ENCODE assay signal across 16 cellular contexts in genomic region chr2:236554629-236555282, GRCh38. TPM values are rescaled to one million over a fixed set of nuclear protein-coding genes. Genes with fewer than 3 reads are reported as not detected.
A peak's percentile ranks its signal among the peaks of the same experiment; 100 is the strongest.
DNase-seq lines count a peak whose midpoint lies in the region; ATAC-seq and TF ChIP-seq lines count a peak whose summit lies in the region.
"Had no signal": no experiment of that assay in that cellular context is flagged by ENCODE, and none has a peak within 500 bp of the region (broad histone marks: within the 10 kb centered on the region; RNA-seq: fewer than 3 reads in every experiment).

No MANE protein-coding gene starts in this region.

- H3K4me1 ChIP-seq in CD4-positive, CD25-positive, alpha-beta regulatory T cell (ENCODE audit: control insufficient read depth, insufficient read depth, low read length, poor library complexity, severe bottlenecking) = peaks cover 62% of the 10 kb centered on the region
- peaks cover 31% of the 10 kb centered on the region for H3K4me1 ChIP-seq in DND-41 (ENCODE audit: insufficient read depth, low read length)
- H3K4me1 ChIP-seq in endodermal cell (ENCODE audit: control insufficient read depth, insufficient read depth, low read length) = no peaks in the 10 kb centered on the region
- H3K4me1 ChIP-seq: BE2C, psoas muscle had no signal

- H3K9me3 ChIP-seq in CD4-positive, CD25-positive, alpha-beta regulatory T cell (ENCODE audit: control insufficient read depth in 2 of 2, low read length in 2 of 2) = peaks cover 6 to 15% of the 10 kb centered on the region in 2 experiments
- no peaks in the 10 kb centered on the region for H3K9me3 ChIP-seq in DND-41 (ENCODE audit: insufficient read depth, low read length, severe bottlenecking)
- no peaks in the 10 kb centered on the region for H3K9me3 ChIP-seq in endodermal cell (ENCODE audit: control insufficient read depth, low read length)
- H3K9me3 ChIP-seq: BE2C, psoas muscle had no signal

- H3K4me1 Mint-ChIP-seq in CD4-positive, CD25-positive, alpha-beta regulatory T cell = peaks cover 22 to 98% (median 70%) of the 10 kb centered on the region in 4 donors
- H3K4me1 Mint-ChIP-seq in activated B cell treated with CpG ODN at 0.5 μM for 24 hours (peaks cover 65% of the 10 kb centered on the region), endodermal cell (no peaks in the 10 kb centered on the region)

- peak overlapping the region; percentile 16 to 63 (median 42) for H3K4me3 Mint-ChIP-seq in CD4-positive, CD25-positive, alpha-beta regulatory T cell
- H3K4me3 Mint-ChIP-seq in activated B cell treated with CpG ODN at 0.5 μM for 24 hours (peak overlapping the region; percentile 16), endodermal cell (no peak overlapping the region)
- H3K4me3 Mint-ChIP-seq: H9 had no signal

- CTCF ChIA-PET in activated B cell treated with CpG ODN at 0.5 μM for 24 hours (lab: Charles Lee) = interaction anchor here (0.9 to 2.4 kb wide), 3 partner anchors 14 to 42 kb away, joined by 3 to 14 read pairs (median 3); partner anchors contain the start of gene ACKR3

- no peaks in the 10 kb centered on the region for H3K27me3 ChIP-seq in CD4-positive, CD25-positive, alpha-beta regulatory T cell (ENCODE audit: control insufficient read depth, insufficient read depth, low read length)
- H3K27me3 ChIP-seq in DND-41 (ENCODE audit: insufficient read depth, low read length, poor library complexity) (no peaks in the 10 kb centered on the region), endodermal cell (ENCODE audit: control insufficient read depth, insufficient read depth, low read length, poor library complexity, severe bottlenecking) (no peaks in the 10 kb centered on the region)

- peaks cover 0 to 14% (median 2%) of the 10 kb centered on the region in 7 donors for H3K9me3 Mint-ChIP-seq in CD4-positive, CD25-positive, alpha-beta regulatory T cell
- H3K9me3 Mint-ChIP-seq in activated B cell treated with CpG ODN at 0.5 μM for 24 hours (peaks cover 4% of the 10 kb centered on the region), endodermal cell (peaks cover 7% of the 10 kb centered on the region)

- peak overlapping the region; percentile 48 to 98 (median 91) for H3K27ac Mint-ChIP-seq in CD4-positive, CD25-positive, alpha-beta regulatory T cell
- H3K27ac Mint-ChIP-seq in activated B cell treated with CpG ODN at 0.5 μM for 24 hours (no peak overlapping the region), endodermal cell (no peak overlapping the region)
- H3K27ac Mint-ChIP-seq: H9 had no signal

- no peaks in the 10 kb centered on the region for H4K20me1 ChIP-seq in DND-41 (ENCODE audit: insufficient read depth, low read length)

- peak in 2 of 3 donors; percentile 21 to 77 for DNase-seq in CD4-positive, CD25-positive, alpha-beta regulatory T cell
- peak; percentile 76 for DNase-seq in DND-41
- DNase-seq in activated B cell treated with CpG ODN at 0.5 μM for 24 hours = no peak
- peak; percentile 13 for DNase-seq in endodermal cell
- no peak for DNase-seq in GF-D8 (lab: John Stamatoyannopoulos, UW)
- DNase-seq in NOMO-1 (lab: John Stamatoyannopoulos, UW; ENCODE audit: unreplicated experiment in 2 of 2) = no peak
- DNase-seq in NCI-H82 treated with DMSO at 0.1 percent for 48 hours (lab: John Stamatoyannopoulos, UW; ENCODE audit: unreplicated experiment) = no peak
- DNase-seq: activated T-cell treated with anti-CD3 and anti-CD28 coated beads, Interleukin-2, amount 50 U/mL, for 1 hour; BE2C; H9; naive B cell; NCI-H1930; NCI-H69; psoas muscle; WERI-Rb-1 had no signal

- H3K4me3 ChIP-seq in CD4-positive, CD25-positive, alpha-beta regulatory T cell (ENCODE audit: low read depth, low read length) = peak overlapping the region; percentile 49
- H3K4me3 ChIP-seq in DND-41 (ENCODE audit: low read depth in 1 of 2, low read length in 2 of 2) = peak overlapping the region in 1 of 2 experiments; percentile 25; a peak in 2 of 4 replicates
- no peak overlapping the region for H3K4me3 ChIP-seq in endodermal cell (ENCODE audit: low read length)
- H3K4me3 ChIP-seq: lung, psoas muscle had no signal

- peak overlapping the region; percentile 2 for H3K27ac ChIP-seq in CD4-positive, CD25-positive, alpha-beta regulatory T cell (ENCODE audit: insufficient read depth, low read length, poor library complexity, severe bottlenecking)
- H3K27ac ChIP-seq in DND-41 (ENCODE audit: low read length) = peak overlapping the region; percentile 87
- H3K27ac ChIP-seq in endodermal cell (ENCODE audit: low read depth, low read length) = no peak overlapping the region
- H3K27ac ChIP-seq: psoas muscle, WERI-Rb-1 had no signal

- H3K36me3 Mint-ChIP-seq in CD4-positive, CD25-positive, alpha-beta regulatory T cell = peaks cover 35% of the 10 kb centered on the region
- H3K36me3 Mint-ChIP-seq in activated B cell treated with CpG ODN at 0.5 μM for 24 hours (ENCODE audit: low read depth) (no peaks in the 10 kb centered on the region), endodermal cell (ENCODE audit: low read depth) (no peaks in the 10 kb centered on the region)

- H2AFZ ChIP-seq in DND-41 (ENCODE audit: low read depth, low read length) = peak overlapping the region; percentile 58

- H3K4me2 ChIP-seq in DND-41 (ENCODE audit: insufficient read depth, low read length) = peak overlapping the region; percentile 53

- peak; percentile 67 to 80 for ATAC-seq in CD4-positive, CD25-positive, alpha-beta regulatory T cell (ENCODE audit: low read depth in 2 of 2)
- ATAC-seq in DND-41 (ENCODE audit: insufficient read depth, low read depth) = peak; percentile 92
- no peak for ATAC-seq in activated B cell treated with CpG ODN at 0.5 μM for 24 hours (ENCODE audit: low read depth)
- ATAC-seq: psoas muscle had no signal

- POLR2A ChIA-PET in activated B cell treated with CpG ODN at 0.5 μM for 24 hours (lab: Charles Lee) = interaction anchor here (0.7 to 2.0 kb wide), 5 partner anchors 8 to 20 kb away, joined by 3 to 11 read pairs (median 5); no protein-coding TSS in a partner anchor

- H3K9ac ChIP-seq in DND-41 (ENCODE audit: low read depth, low read length) = peak overlapping the region; percentile 34
- no peak overlapping the region for H3K9ac ChIP-seq in endodermal cell (ENCODE audit: extremely low read depth, low read length, poor library complexity, severe bottlenecking)

- 90 to 96% methylated on average over 3 to 7 of the region's 7 CpGs for WGBS in endodermal cell (ENCODE audit: insufficient coverage in 1 of 2, insufficient read length in 1 of 2), 2 experiments

- intact Hi-C loops in activated B cell treated with CpG ODN at 0.5 μM for 24 hours (cut with micrococcal nuclease) = no loop called here

- no peaks in the 10 kb centered on the region for H3K79me2 ChIP-seq in DND-41 (ENCODE audit: insufficient read depth, low read length)

- TF ChIP-seq CTCF in DND-41 (IDR thresholded peaks at IDR 0.05; ENCODE audit: borderline replicate concordance, extremely low read depth, low read length, poor library complexity, severe bottlenecking) (peak; percentile 65), activated B cell treated with CpG ODN at 0.5 μM for 24 hours (IDR thresholded peaks at IDR 0.05) (no peak), endodermal cell (conservative IDR thresholded peaks at IDR 0.05) (no peak)

- peaks cover 4% of the 10 kb centered on the region for H3K27me3 Mint-ChIP-seq in CD4-positive, CD25-positive, alpha-beta regulatory T cell
- H3K27me3 Mint-ChIP-seq in activated B cell treated with CpG ODN at 0.5 μM for 24 hours (no peaks in the 10 kb centered on the region), endodermal cell (ENCODE audit: insufficient read depth) (peaks cover 29% of the 10 kb centered on the region)
- H3K27me3 Mint-ChIP-seq: naive B cell had no signal

- peaks cover 2% of the 10 kb centered on the region for H3K36me3 ChIP-seq in CD4-positive, CD25-positive, alpha-beta regulatory T cell (ENCODE audit: control insufficient read depth, insufficient read depth, low read length)
- H3K36me3 ChIP-seq in DND-41 (ENCODE audit: insufficient read depth, low read length) (no peaks in the 10 kb centered on the region), endodermal cell (ENCODE audit: control insufficient read depth, insufficient read depth, low read length) (no peaks in the 10 kb centered on the region)
- H3K36me3 ChIP-seq: BE2C, WERI-Rb-1 had no signal

RNA-seq across cellular contexts. Expression of gene ACKR3, which starts 14.9 kb away (rescaled TPM):
- 3.0 TPM for total RNA-seq in CD4-positive, CD25-positive, alpha-beta regulatory T cell
- polyA plus RNA-seq in CD4-positive, CD25-positive, alpha-beta regulatory T cell = 1 to 10 TPM; 3.9 to 7.9 (median 5.5) TPM
- total RNA-seq in activated B cell treated with CpG ODN at 0.5 μM for 24 hours (5.8 and 6.6 TPM in 2 replicates), endodermal cell (100 to 1,000 TPM in 1 of 2 donors, 10 to 100 TPM in 1; 76.9 to 110 TPM)
- polyA plus RNA-seq in endodermal cell (2013, experiment 1 of 2) = 53.8 TPM
- polyA plus RNA-seq in endodermal cell (2013, experiment 2 of 2) = 66.2 TPM

Comparison
In these comparisons a context has a peak if more than half of its experiments do, and no peak if none do; other contexts are left out.
1. DNase-seq: peak in CD4-positive, CD25-positive, alpha-beta regulatory T cell (2 of 3), DND-41 (single experiment) and endodermal cell (single experiment); none in activated B cell treated with CpG ODN at 0.5 μM for 24 hours (single experiment), GF-D8 (single experiment), NOMO-1 (0 of 2) and NCI-H82 treated with DMSO at 0.1 percent for 48 hours (single experiment).
2. H3K27ac Mint-ChIP-seq: peak in CD4-positive, CD25-positive, alpha-beta regulatory T cell (3 of 3); none in activated B cell treated with CpG ODN at 0.5 μM for 24 hours (single experiment) and endodermal cell (single experiment).
3. RNA of gene ACKR3, which starts 14.9 kb away (total RNA-seq): 76.9 to 110 TPM in endodermal cell; 5.8 to 6.6 TPM in activated B cell treated with CpG ODN at 0.5 μM for 24 hours and 3.0 TPM in CD4-positive, CD25-positive, alpha-beta regulatory T cell (single experiment); every median in the first group is over 10 times any median in the second.